Comparison of ENCODE assay signal across 8 cellular contexts in the genomic region with DNA sequence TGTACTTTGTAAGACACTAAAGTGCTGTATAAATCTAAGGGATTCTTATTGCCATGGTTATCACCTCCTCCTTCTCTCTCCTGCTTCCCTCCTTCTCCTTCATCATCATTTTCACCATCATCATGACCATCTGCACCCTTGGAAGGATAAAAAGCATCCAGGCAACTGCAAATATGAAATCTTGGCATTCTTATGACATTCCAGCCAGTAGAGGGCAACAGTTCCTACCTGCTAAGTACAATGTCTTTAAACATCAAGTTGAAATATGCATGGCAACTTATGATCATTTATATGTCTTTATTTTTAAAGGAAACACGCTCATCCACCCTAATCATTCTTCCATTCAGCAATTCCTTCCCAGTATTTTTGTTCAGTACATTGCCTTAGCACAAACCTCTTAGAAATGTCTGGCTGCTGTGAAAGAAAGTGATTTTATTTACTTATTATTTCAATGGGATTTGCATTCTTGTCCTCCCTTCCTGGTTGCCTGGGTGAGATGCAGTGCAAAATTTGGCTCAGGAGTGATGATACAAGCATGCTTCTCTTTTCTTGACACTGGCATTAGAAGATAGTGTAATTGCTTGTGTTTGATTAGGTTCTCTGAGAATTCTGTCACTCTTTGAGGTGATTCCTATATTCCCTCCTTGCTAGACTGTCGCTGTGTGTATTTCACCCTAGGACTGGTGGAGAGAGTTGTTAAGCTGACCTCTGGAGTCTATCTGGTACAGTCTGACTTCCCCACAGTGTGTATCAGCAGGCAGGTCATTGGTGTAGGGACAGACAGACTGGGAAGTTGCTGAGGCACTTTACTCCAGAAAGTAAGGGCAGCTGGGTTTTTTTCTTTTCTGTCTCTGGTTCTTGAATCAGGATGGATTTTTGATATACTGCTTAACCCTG.
DNase-seq lines count a peak whose midpoint lies in the region; ATAC-seq and TF ChIP-seq lines count a peak whose summit lies in the region.

No MANE protein-coding gene starts in this region.

- no peak overlapping the region for H3K4me3 ChIP-seq in cardiac fibroblast (replicated peaks in 1 of 2; ENCODE audit: low read depth in 2 of 2, low read length in 2 of 2)

- TF ChIP-seq CTCF in GM12872 (IDR thresholded peaks at IDR 0.05; ENCODE audit: insufficient read depth, low read depth, low read length): peak; percentile 38; the same call in 2 of the 3 replicates
- TF ChIP-seq CTCF in cardiac fibroblast (IDR thresholded peaks at IDR 0.05; ENCODE audit: low read depth, low read length): peak; percentile 63

- DNase-seq in NCI-H1105 (lab: John Stamatoyannopoulos, UW): peak; percentile 21
- peak; percentile 81 to 82 for DNase-seq in cardiac fibroblast (ENCODE audit: low read depth in 2 of 2)
- peak; percentile 22 for DNase-seq in middle frontal gyrus (ENCODE audit: extremely low spot score, low spot score)
- no peak for DNase-seq in T-helper 2 cell
- DNase-seq in GDM1 (lab: John Stamatoyannopoulos, UW): no peak

- ATAC-seq in GM21529 (IDR thresholded peaks at IDR 0.05; ENCODE audit: unreplicated experiment) (no peak), GM21619 (IDR thresholded peaks at IDR 0.05; ENCODE audit: unreplicated experiment) (no peak)

Comparison
In these comparisons a context has a peak if more than half of its experiments do, and no peak if none do; other contexts are left out.
1. DNase-seq: peak in NCI-H1105 (single experiment), cardiac fibroblast (2 of 2) and middle frontal gyrus (single experiment); none in T-helper 2 cell (0 of 5) and GDM1 (single experiment).